9 cellular contexts compared by ENCODE assay signal in the genomic region with DNA sequence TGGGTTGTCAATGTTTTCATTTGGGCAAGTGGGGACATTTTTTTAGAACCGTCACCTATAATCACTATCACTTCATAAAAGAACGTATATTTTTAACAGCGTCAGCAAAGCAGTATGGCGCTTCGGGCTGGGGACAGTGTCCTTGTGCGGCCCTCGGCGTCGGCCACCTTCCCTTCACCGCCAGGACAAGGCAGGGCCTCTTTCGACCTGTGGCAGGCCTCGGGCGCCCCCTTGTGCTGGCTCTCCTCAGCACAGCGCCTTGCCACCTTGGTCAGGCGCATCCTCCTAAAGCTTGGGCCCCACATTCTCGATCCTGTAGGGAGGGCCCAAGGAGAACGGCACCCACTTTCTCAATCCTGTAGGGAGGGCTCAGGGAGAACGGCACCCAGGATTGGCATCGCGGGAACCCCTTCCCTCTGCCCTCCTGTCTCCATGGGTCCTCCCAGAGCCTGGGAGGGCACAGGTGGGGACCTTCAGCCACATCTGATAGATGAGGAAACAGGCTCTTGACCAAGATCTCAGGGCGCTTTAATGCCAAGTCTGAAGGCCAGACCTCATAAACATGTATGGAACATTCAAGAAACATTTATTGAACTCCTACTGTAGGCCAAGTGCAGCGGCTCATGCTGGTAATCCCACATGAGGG. TPM values are rescaled to one million over a fixed set of nuclear protein-coding genes. Genes with fewer than 3 reads are reported as not detected.
A peak's percentile ranks its signal among the peaks of the same experiment; 100 is the strongest.
DNase-seq lines count a peak whose midpoint lies in the region; ATAC-seq and TF ChIP-seq lines count a peak whose summit lies in the region.
"Had no signal": no experiment of that assay in that cellular context is flagged by ENCODE, and none has a peak within 500 bp of the region (broad histone marks: within the 10 kb centered on the region; RNA-seq: fewer than 3 reads in every experiment).

No MANE protein-coding gene starts in this region.

- H2AFZ ChIP-seq in H9 (ENCODE audit: low read length): no peak overlapping the region
- no peak overlapping the region for H2AFZ ChIP-seq in PC-9

- no peaks in the 10 kb centered on the region for H3K36me3 ChIP-seq in BLaER1
- H3K36me3 ChIP-seq in PC-9 (ENCODE audit: low read depth): peaks cover 14% of the 10 kb centered on the region
- no peaks in the 10 kb centered on the region for H3K36me3 ChIP-seq in ovary

- TF ChIP-seq POLR2A in ovary (IDR thresholded peaks at IDR 0.05): no peak

- H3T11ph ChIP-seq in H9 (ENCODE audit: low read length): no peak overlapping the region

- no peak overlapping the region for H2BK120ac ChIP-seq in H9 (ENCODE audit: low read depth, low read length, poor library complexity, severe bottlenecking)

- POLR2A ChIA-PET in PC-9 (lab: Charles Lee; ENCODE audit: unreplicated experiment): interaction anchor here (1.0 kb wide), 1 partner anchor 475 kb away, joined by 4 read pairs; no protein-coding TSS in a partner anchor

- H3K27me3 ChIP-seq in BLaER1 (no peaks in the 10 kb centered on the region), H9 (ENCODE audit: insufficient read depth, low read length) (no peaks in the 10 kb centered on the region), PC-9 (ENCODE audit: insufficient read depth, low read depth) (no peaks in the 10 kb centered on the region), ovary (no peaks in the 10 kb centered on the region)

- H3K27ac Mint-ChIP-seq in H9: no peak overlapping the region
- H3K27ac Mint-ChIP-seq: memory B cell had no signal

- peak; percentile 91 for DNase-seq in H9
- peak; percentile 62 to 90 for DNase-seq in PC-9
- DNase-seq in activated T-helper 1 cell treated with Interleukin-2 at 50 U/mL for 16 hours (ENCODE audit: low read depth): peak; percentile 22
- DNase-seq in fibroblast of villous mesenchyme (ENCODE audit: low read depth): peak; percentile 58
- peak in 4 of 5 donors; percentile 49 to 75 (median 65) for DNase-seq in ovary

- H2AK5ac ChIP-seq in H9 (ENCODE audit: insufficient read length, low read length): no peak overlapping the region

- no peaks in the 10 kb centered on the region; a peak in 1 of 7 replicates for H3K36me3 Mint-ChIP-seq in H9 (ENCODE audit: insufficient read depth in 1 of 3, low read depth in 3 of 3)
- H3K36me3 Mint-ChIP-seq: memory B cell had no signal

- H3K4me3 Mint-ChIP-seq in H9: no peak overlapping the region
- H3K4me3 Mint-ChIP-seq: memory B cell had no signal

- no peaks in the 10 kb centered on the region for H3K79me1 ChIP-seq in H9 (ENCODE audit: insufficient read depth, low read depth, low read length, poor library complexity, severe bottlenecking)

- H3K9me3 Mint-ChIP-seq in H9: peaks cover 0 to 4% of the 10 kb centered on the region in 2 experiments; a peak in 2 of 5 replicates
- H3K9me3 Mint-ChIP-seq: memory B cell had no signal

- H3K4ac ChIP-seq in H9 (ENCODE audit: low read depth, low read length): no peak overlapping the region

- H2BK12ac ChIP-seq in H9 (ENCODE audit: insufficient read length, low read depth, low read length): no peak overlapping the region

- WGBS in H9 (ENCODE audit: extremely low coverage, insufficient read length, low lambda C conversion rate): no CpG with 5 or more reads among the region's 22 CpGs
- 9 to 12% (median 11%) methylated on average over 22 of the region's 22 CpGs for WGBS in ovary, 3 donors

- H3K23me2 ChIP-seq in H9 (ENCODE audit: insufficient read length, low read depth, low read length, poor library complexity, severe bottlenecking): no peaks in the 10 kb centered on the region

- intact Hi-C loops in PC-9 (cut with micrococcal nuclease; ENCODE audit: unreplicated experiment): loop anchor here (1.0 to 10.0 kb wide), 5 partner anchors 123 to 489 kb away; partner anchors contain the start of gene FGF19
- intact Hi-C loops in ovary (cut with DNase I): loop anchor here in 3 of 4 donors (2.0 to 10.0 kb wide), 4 partner anchors 273 to 507 kb away; no protein-coding TSS in a partner anchor

- peaks cover 3% of the 10 kb centered on the region in 2 experiments; a peak in 3 of 4 replicates for H3K4me1 Mint-ChIP-seq in H9

- no peak overlapping the region for H2BK15ac ChIP-seq in H9 (ENCODE audit: low read depth, low read length)

- H3K9me3 ChIP-seq in BLaER1 (no peaks in the 10 kb centered on the region), H9 (ENCODE audit: control insufficient read depth, low read depth, low read length) (no peaks in the 10 kb centered on the region), PC-9 (ENCODE audit: insufficient read depth, low read depth) (no peaks in the 10 kb centered on the region), ovary (no peaks in the 10 kb centered on the region)

- H3K79me2 ChIP-seq in H9 (ENCODE audit: insufficient read depth, low read length): no peaks in the 10 kb centered on the region
- H3K79me2 ChIP-seq in PC-9 (ENCODE audit: low read depth): no peaks in the 10 kb centered on the region

- H3K4me2 ChIP-seq in BLaER1 (peak overlapping the region; percentile 34), H9 (ENCODE audit: insufficient read depth, insufficient read length, low read length) (no peak overlapping the region), PC-9 (peak overlapping the region; percentile 35)

- CTCF ChIA-PET in PC-9 (lab: Charles Lee): interaction anchor here (0.6 kb wide), 1 partner anchor 506 kb away, joined by 6 read pairs; no protein-coding TSS in a partner anchor

- H4K91ac ChIP-seq in H9 (ENCODE audit: insufficient read length, low read depth, low read length): no peak overlapping the region

- no peak overlapping the region for H3K23ac ChIP-seq in H9 (ENCODE audit: insufficient read length, low read depth, low read length)

- H2BK5ac ChIP-seq in H9 (ENCODE audit: insufficient read length, low read length): no peak overlapping the region

- H3K4me1 ChIP-seq in BLaER1 (peaks cover 30% of the 10 kb centered on the region), H9 (ENCODE audit: insufficient read depth, low read length) (no peaks in the 10 kb centered on the region), PC-9 (replicated peaks; ENCODE audit: insufficient read depth) (peaks cover 13% of the 10 kb centered on the region; the same call in 1 of the 2 replicates), ovary (ENCODE audit: insufficient read depth) (no peaks in the 10 kb centered on the region)

- no peak overlapping the region for H4K5ac ChIP-seq in H9 (ENCODE audit: insufficient read length, low read depth, low read length)

- no peak overlapping the region for H3K56ac ChIP-seq in H9 (ENCODE audit: insufficient read length, low read depth, low read length)

- no peak overlapping the region for H3K9ac ChIP-seq in BLaER1
- H3K9ac ChIP-seq in H9 (ENCODE audit: extremely low read depth, insufficient read length, low read length): no peak overlapping the region

- ATAC-seq in GM19328 (IDR thresholded peaks at IDR 0.05; ENCODE audit: unreplicated experiment): no peak
- no peak for ATAC-seq in GM21529 (IDR thresholded peaks at IDR 0.05; ENCODE audit: unreplicated experiment)

- TF ChIP-seq EP300 in ovary (IDR thresholded peaks at IDR 0.05): no peak

- peaks cover 4% of the 10 kb centered on the region for H3K27me3 Mint-ChIP-seq in H9 (ENCODE audit: low read depth)

- no peak overlapping the region for H3K4me3 ChIP-seq in BLaER1
- H3K4me3 ChIP-seq in PC-9: no peak overlapping the region
- no peak overlapping the region for H3K4me3 ChIP-seq in fibroblast of villous mesenchyme (ENCODE audit: low read depth, low read length)
- H3K4me3 ChIP-seq in ovary: no peak overlapping the region

- TF ChIP-seq CTCF in H9 (conservative IDR thresholded peaks at IDR 0.05) (peak; percentile 99), PC-9 (conservative IDR thresholded peaks at IDR 0.05) (peak; percentile 93), fibroblast of villous mesenchyme (IDR thresholded peaks at IDR 0.05; ENCODE audit: insufficient read depth, low read depth, low read length) (peak; percentile 91), ovary (IDR thresholded peaks at IDR 0.05) (peak in 2 of 3 donors; percentile 37 to 60)

- no peak overlapping the region; the same call in 1 of the 2 replicates for H3K14ac ChIP-seq in H9 (ENCODE audit: insufficient read depth, low read length)

- H3K27ac ChIP-seq in BLaER1 (no peak overlapping the region), H9 (ENCODE audit: insufficient read length, low read depth, low read length) (no peak overlapping the region), PC-9 (no peak overlapping the region), ovary (no peak overlapping the region)

- no peak overlapping the region for H2BK20ac ChIP-seq in H9 (ENCODE audit: low read depth, low read length, poor library complexity, severe bottlenecking)

- H4K20me1 ChIP-seq in BLaER1 (no peaks in the 10 kb centered on the region), H9 (ENCODE audit: control insufficient read depth, insufficient read depth, insufficient read length) (no peaks in the 10 kb centered on the region), PC-9 (ENCODE audit: insufficient read depth) (peaks cover 9% of the 10 kb centered on the region; the same call in 1 of the 2 replicates)

- H3K9me2 ChIP-seq in PC-9 (ENCODE audit: insufficient read depth): no peaks in the 10 kb centered on the region

- no peak overlapping the region for H4K8ac ChIP-seq in H9 (replicated peaks; ENCODE audit: insufficient read length, low read depth, low read length)

- BruUV-seq in PC-9 (replicated peaks; lab: Mats Ljungman, UMichigan): no TSS peak

- peaks cover 63% of the 10 kb centered on the region for H3F3A ChIP-seq in PC-9 (ENCODE audit: insufficient read depth, low read depth)

- no peak overlapping the region for H3K18ac ChIP-seq in H9 (ENCODE audit: insufficient read length, low read depth, low read length)

RNA-seq across cellular contexts. Expression of gene FADD, which starts 11.5 kb away (rescaled TPM):
- total RNA-seq in H9 (2021) (51.1 and 52.2 TPM in 2 replicates), PC-9 (2021) (47.8 and 50.5 TPM in 2 replicates), fibroblast of villous mesenchyme (39.0 and 49.7 TPM in 2 replicates), ovary (10 to 100 TPM; 13.1 to 22.3 (median 17.9) TPM)
- polyA plus RNA-seq in ovary: 10 to 100 TPM; 15.3 to 15.7 TPM

Comparison
In these comparisons a context has a peak if more than half of its experiments do, and no peak if none do; other contexts are left out.
1. DNase-seq: peak in every context shown above with its lines; median percentile 91 in H9; 76 in PC-9; 65 in ovary; 58 in fibroblast of villous mesenchyme; 22 in activated T-helper 1 cell treated with Interleukin-2 at 50 U/mL for 16 hours.
2. CTCF ChIP-seq: peak in every context shown above with its lines; median percentile 99 in H9; 93 in PC-9; 91 in fibroblast of villous mesenchyme; 48 in ovary.